ENCODE assay signal across 16 cellular contexts in the genomic region with DNA sequence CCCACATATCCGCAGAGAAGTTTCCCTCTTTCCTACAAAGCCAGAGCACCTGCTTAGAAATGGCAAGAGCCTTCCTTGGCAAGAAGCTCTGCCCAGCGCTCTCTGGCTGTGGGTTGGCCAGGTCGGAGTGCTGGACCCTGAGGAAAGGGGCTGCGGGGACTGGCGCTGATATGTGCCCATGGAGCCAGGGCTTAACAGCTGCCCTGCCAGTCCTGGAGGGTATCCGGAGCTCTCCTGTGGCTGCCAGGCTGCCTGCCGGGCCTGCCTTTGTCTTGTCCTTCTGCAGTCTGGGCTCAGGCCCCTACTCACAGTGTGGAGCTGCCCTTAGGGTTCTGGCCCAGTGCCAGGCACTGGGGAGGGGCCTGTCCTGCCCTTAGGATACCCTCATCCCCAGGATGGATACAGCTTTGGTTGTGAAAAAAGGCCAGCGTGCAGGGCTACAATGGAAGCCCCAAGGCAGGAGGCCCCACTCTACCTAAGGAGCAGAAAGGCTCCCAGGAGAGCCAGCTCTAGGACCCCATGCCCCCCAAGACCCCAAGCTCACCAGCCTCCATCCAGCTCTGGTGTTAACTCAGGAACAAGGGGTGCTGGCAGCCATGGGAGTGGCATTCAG. TPM values are rescaled to one million over a fixed set of nuclear protein-coding genes. Genes with fewer than 3 reads are reported as not detected.
DNase-seq lines count a peak whose midpoint lies in the region; TF ChIP-seq lines count a peak whose summit lies in the region.
"Had no signal": no experiment of that assay in that cellular context is flagged by ENCODE, and none has a peak within 500 bp of the region (broad histone marks: within the 10 kb centered on the region; RNA-seq: fewer than 3 reads in every experiment).

No MANE protein-coding gene starts in this region.

- H3K4me1 Mint-ChIP-seq in endodermal cell, result no peaks in the 10 kb centered on the region

- no peaks in the 10 kb centered on the region for H3K27me3 Mint-ChIP-seq in endodermal cell (ENCODE audit: insufficient read depth)
- H3K27me3 Mint-ChIP-seq: IgD-negative memory B cell; naive thymus-derived CD4-positive, alpha-beta T cell had no signal

- H3K4me3 ChIP-seq in endodermal cell (ENCODE audit: low read length) (no peak overlapping the region), subcutaneous abdominal adipose tissue (ENCODE audit: low read depth in 1 of 5, low read length in 5 of 5) (no peak overlapping the region)
- H3K4me3 ChIP-seq: hepatocyte, uterus had no signal

- H3K36me3 ChIP-seq in endodermal cell (ENCODE audit: control insufficient read depth, insufficient read depth, low read length) (peaks cover 28% of the 10 kb centered on the region), subcutaneous abdominal adipose tissue (ENCODE audit: control insufficient read depth in 5 of 5, insufficient read depth in 5 of 5, low read length in 5 of 5) (peaks cover 0 to 7% (median 0%) of the 10 kb centered on the region in 5 donors)
- H3K36me3 ChIP-seq: uterus had no signal

- H3K9me3 Mint-ChIP-seq in endodermal cell, result peaks cover 27% of the 10 kb centered on the region
- H3K9me3 Mint-ChIP-seq: IgD-negative memory B cell had no signal

- H3K36me3 Mint-ChIP-seq in endodermal cell (ENCODE audit: low read depth), result peaks cover 45% of the 10 kb centered on the region

- peaks cover 21% of the 10 kb centered on the region for H3K9me3 ChIP-seq in endodermal cell (ENCODE audit: control insufficient read depth, low read length)
- H3K9me3 ChIP-seq in subcutaneous abdominal adipose tissue (ENCODE audit: control insufficient read depth in 5 of 5, low read length in 5 of 5), result no peaks in the 10 kb centered on the region
- H3K9me3 ChIP-seq: uterus had no signal

- H3K27me3 ChIP-seq in endodermal cell (ENCODE audit: control insufficient read depth, insufficient read depth, low read length, poor library complexity, severe bottlenecking), result no peaks in the 10 kb centered on the region
- no peaks in the 10 kb centered on the region for H3K27me3 ChIP-seq in subcutaneous abdominal adipose tissue (ENCODE audit: control insufficient read depth in 5 of 5, insufficient read depth in 4 of 5, low read length in 5 of 5)
- H3K27me3 ChIP-seq: hepatocyte, uterus had no signal

- H3K9ac ChIP-seq in endodermal cell (ENCODE audit: extremely low read depth, low read length, poor library complexity, severe bottlenecking) (no peak overlapping the region), subcutaneous abdominal adipose tissue (ENCODE audit: low read length in 5 of 5) (no peak overlapping the region)

- DNase-seq in NCI-H510A treated with DMSO at 0.1 percent for 48 hours (lab: John Stamatoyannopoulos, UW), result peak; percentile 39
- DNase-seq in NCI-H510A (lab: John Stamatoyannopoulos, UW), result no peak
- peak; percentile 91 for DNase-seq in NCI-H345 (lab: John Stamatoyannopoulos, UW)
- no peak for DNase-seq in endodermal cell
- DNase-seq in pons (ENCODE audit: low spot score), result no peak
- no peak for DNase-seq in GM03348 (ENCODE audit: low spot score)
- no peak for DNase-seq in GM20000 (ENCODE audit: low spot score)
- DNase-seq: activated effector memory CD4-positive, alpha-beta T cell treated with anti-CD3 and anti-CD28 coated beads, Interleukin-2, amount 50 U/mL, for 16 hours; naive thymus-derived CD4-positive, alpha-beta T cell; NCI-H187; right cardiac atrium; stimulated activated CD4-positive, alpha-beta T cell treated with anti-CD3 and anti-CD28 coated beads, Interleukin-2, amount 100 ng/mL, for 48 hours; uterus had no signal

- peak overlapping the region; percentile 57 for H3K27ac ChIP-seq in endodermal cell (ENCODE audit: low read depth, low read length)
- H3K27ac ChIP-seq in subcutaneous abdominal adipose tissue (ENCODE audit: low read depth, low read length), result peak overlapping the region; percentile 9
- H3K27ac ChIP-seq: hepatocyte had no signal

- H3K27ac Mint-ChIP-seq in endodermal cell, result no peak overlapping the region

- WGBS in endodermal cell (ENCODE audit: insufficient coverage in 1 of 2, insufficient read length in 1 of 2), 2 experiments, result 88 to 92% methylated on average over 7 to 8 of the region's 8 CpGs

- H3K4me1 ChIP-seq in endodermal cell (ENCODE audit: control insufficient read depth, insufficient read depth, low read length), result no peaks in the 10 kb centered on the region
- H3K4me1 ChIP-seq in subcutaneous abdominal adipose tissue (ENCODE audit: control insufficient read depth in 5 of 5, insufficient read depth in 5 of 5, low read length in 5 of 5), result peaks cover 5 to 46% (median 38%) of the 10 kb centered on the region in 5 donors
- H3K4me1 ChIP-seq: uterus had no signal

- H3K4me3 Mint-ChIP-seq in endodermal cell, result no peak overlapping the region

- TF ChIP-seq CTCF in endodermal cell (conservative IDR thresholded peaks at IDR 0.05) (no peak), GM20000 (IDR thresholded peaks at IDR 0.05; ENCODE audit: extremely low read depth, missing control alignments) (no peak)

RNA-seq across cellular contexts. Expression of a gene that starts 43.4 kb away (rescaled TPM):
- total RNA-seq in endodermal cell, result 1 to 10 TPM; 3.3 to 5.8 TPM
- 1.2 TPM for polyA plus RNA-seq in endodermal cell (2013, experiment 1 of 2)
- 1.3 TPM for polyA plus RNA-seq in endodermal cell (2013, experiment 2 of 2)
- polyA plus RNA-seq: IgD-negative memory B cell had no signal

Comparison
In these comparisons a context has a peak if more than half of its experiments do, and no peak if none do; other contexts are left out.
1. DNase-seq: peak in NCI-H510A treated with DMSO at 0.1 percent for 48 hours (single experiment) and NCI-H345 (single experiment); none in NCI-H510A (single experiment), endodermal cell (single experiment), pons (single experiment), GM03348 (single experiment) and GM20000 (single experiment).